ENCODE assay signal across 21 cellular contexts in genomic region chr11:115643491-115643995, GRCh38.
DNase-seq lines count a peak whose midpoint lies in the region; ATAC-seq and TF ChIP-seq lines count a peak whose summit lies in the region.
"Had no signal": no experiment of that assay in that cellular context is flagged by ENCODE, and none has a peak within 500 bp of the region (broad histone marks: within the 10 kb centered on the region; RNA-seq: fewer than 3 reads in every experiment).

No MANE protein-coding gene starts in this region.

- no peak for TF ChIP-seq CTCF in Peyer's patch (IDR thresholded peaks at IDR 0.05)

- H2BK5ac ChIP-seq in trophoblast cell (ENCODE audit: low read depth, low read length, poor library complexity): no peak overlapping the region

- in situ Hi-C loops in G401 (cut with HindIII; ENCODE audit: low sequenced_read_pairs): no loop called here

- H4K91ac ChIP-seq in trophoblast cell (ENCODE audit: low read depth, low read length): no peak overlapping the region

- no peaks in the 10 kb centered on the region for H3K27me3 ChIP-seq in trophoblast cell (ENCODE audit: insufficient read depth, low read length)
- no peaks in the 10 kb centered on the region for H3K27me3 ChIP-seq in Peyer's patch

- peaks cover 9% of the 10 kb centered on the region for H3K27me3 Mint-ChIP-seq in activated naive CD8-positive, alpha-beta T cell treated with anti-CD3 and anti-CD28 coated beads, Interleukin-2, amount 50 U/mL, for 24 hours

- H3K79me2 ChIP-seq in trophoblast cell (ENCODE audit: control insufficient read depth, insufficient read depth, low read length, poor library complexity): no peaks in the 10 kb centered on the region

- H3K4me3 ChIP-seq in trophoblast cell (ENCODE audit: low read depth, low read length): peak overlapping the region; percentile 10
- no peak overlapping the region for H3K4me3 ChIP-seq in Peyer's patch
- H3K4me3 ChIP-seq: PC-9, SK-N-MC had no signal

- H3K9ac ChIP-seq in trophoblast cell (ENCODE audit: low read length): no peak overlapping the region

- H3K14ac ChIP-seq in trophoblast cell (ENCODE audit: low read length): no peak overlapping the region

- no peak overlapping the region for H3K18ac ChIP-seq in trophoblast cell (ENCODE audit: low read length)

- no peak for TF ChIP-seq POLR2A in Peyer's patch (IDR thresholded peaks at IDR 0.05)

- ATAC-seq in activated naive CD8-positive, alpha-beta T cell treated with anti-CD3 and anti-CD28 coated beads, Interleukin-2, amount 50 U/mL, for 24 hours: no peak
- ATAC-seq: CD8-positive, alpha-beta T cell had no signal

- H2BK12ac ChIP-seq in trophoblast cell (ENCODE audit: low read length): no peak overlapping the region

- no peak overlapping the region for H3K4me3 Mint-ChIP-seq in activated naive CD8-positive, alpha-beta T cell treated with anti-CD3 and anti-CD28 coated beads, Interleukin-2, amount 50 U/mL, for 24 hours
- H3K4me3 Mint-ChIP-seq: CD8-positive, alpha-beta T cell had no signal

- H3K23ac ChIP-seq in trophoblast cell (ENCODE audit: low read length): no peak overlapping the region

- H3K9me3 ChIP-seq in trophoblast cell (ENCODE audit: insufficient read depth, low read depth, low read length) (peaks cover 2% of the 10 kb centered on the region), Peyer's patch (no peaks in the 10 kb centered on the region)

- WGBS in trophoblast cell (ENCODE audit: extremely low coverage, insufficient coverage, insufficient read length): no CpG with 5 or more reads among the region's 12 CpGs

- no peaks in the 10 kb centered on the region for H3K4me1 Mint-ChIP-seq in activated naive CD8-positive, alpha-beta T cell treated with anti-CD3 and anti-CD28 coated beads, Interleukin-2, amount 50 U/mL, for 24 hours

- H4K8ac ChIP-seq in trophoblast cell (ENCODE audit: low read depth, low read length): no peak overlapping the region

- DNase-seq in G401 (ENCODE audit: low spot score) (peak; percentile 79), cerebellar cortex (ENCODE audit: low spot score) (peak; percentile 73), kidney tubule cell (ENCODE audit: low spot score) (peak; percentile 46), trophoblast cell (no peak), D341Med (ENCODE audit: low spot score) (no peak), Peyer's patch (no peak)
- DNase-seq in activated naive CD8-positive, alpha-beta T cell treated with anti-CD3 and anti-CD28 coated beads, Interleukin-2, amount 50 U/mL, for 24 hours: no peak
- DNase-seq: AML-193; CD8-positive, alpha-beta T cell; EL; Karpas-422; MV-4-11; NCI-H1105 treated with DMSO at 0.1 percent for 48 hours; NCI-H2171; NCI-H345; NCI-H524; NCI-H82; SHP77 treated with DMSO at 0.1 percent for 48 hours had no signal

- H4K12ac ChIP-seq in trophoblast cell (ENCODE audit: low read depth, low read length): no peak overlapping the region

- no peak overlapping the region for H3K4me2 ChIP-seq in trophoblast cell (ENCODE audit: low read length)
- H3K4me2 ChIP-seq: PC-9 had no signal

- H3K36me3 Mint-ChIP-seq in activated naive CD8-positive, alpha-beta T cell treated with anti-CD3 and anti-CD28 coated beads, Interleukin-2, amount 50 U/mL, for 24 hours (ENCODE audit: low read depth): no peaks in the 10 kb centered on the region
- H3K36me3 Mint-ChIP-seq: CD8-positive, alpha-beta T cell had no signal

- H2BK120ac ChIP-seq in trophoblast cell (ENCODE audit: insufficient read depth, low read length, poor library complexity): no peak overlapping the region

- H2AK5ac ChIP-seq in trophoblast cell (ENCODE audit: low read length): no peak overlapping the region

- no peaks in the 10 kb centered on the region for H3K79me1 ChIP-seq in trophoblast cell (ENCODE audit: low read length)

- H3K27ac ChIP-seq in trophoblast cell (ENCODE audit: low read depth, low read length) (no peak overlapping the region), Peyer's patch (no peak overlapping the region)
- H3K27ac ChIP-seq: PC-9, RWPE1, SK-N-MC had no signal

- H3K9me3 Mint-ChIP-seq in activated naive CD8-positive, alpha-beta T cell treated with anti-CD3 and anti-CD28 coated beads, Interleukin-2, amount 50 U/mL, for 24 hours: no peaks in the 10 kb centered on the region
- H3K9me3 Mint-ChIP-seq: CD8-positive, alpha-beta T cell had no signal

- H3K4me1 ChIP-seq in trophoblast cell (ENCODE audit: control insufficient read depth in 1 of 2, insufficient read depth in 2 of 2, low read length in 2 of 2) (no peaks in the 10 kb centered on the region), Peyer's patch (no peaks in the 10 kb centered on the region)

- H3K4ac ChIP-seq in trophoblast cell (ENCODE audit: low read depth, low read length): no peak overlapping the region

- no peak overlapping the region for H2AFZ ChIP-seq in trophoblast cell (ENCODE audit: insufficient read depth, low read length, poor library complexity)
- H2AFZ ChIP-seq: PC-9 had no signal

- H3K36me3 ChIP-seq in trophoblast cell (ENCODE audit: control insufficient read depth in 1 of 2, insufficient read depth in 2 of 2, low read length in 2 of 2) (no peaks in the 10 kb centered on the region), Peyer's patch (no peaks in the 10 kb centered on the region)

- H3K27ac Mint-ChIP-seq in activated naive CD8-positive, alpha-beta T cell treated with anti-CD3 and anti-CD28 coated beads, Interleukin-2, amount 50 U/mL, for 24 hours: no peak overlapping the region
- H3K27ac Mint-ChIP-seq: CD8-positive, alpha-beta T cell had no signal

Comparison
In these comparisons a context has a peak if more than half of its experiments do, and no peak if none do; other contexts are left out.
1. DNase-seq: peak in G401 (single experiment), cerebellar cortex (single experiment) and kidney tubule cell (single experiment); none in trophoblast cell (0 of 2), D341Med (single experiment), activated naive CD8-positive, alpha-beta T cell treated with anti-CD3 and anti-CD28 coated beads, Interleukin-2, amount 50 U/mL, for 24 hours (single experiment) and Peyer's patch (0 of 3).